ENCODE assay signal across 8 cellular contexts in genomic region chr15:60328852-60329443, GRCh38.
DNase-seq lines count a peak whose midpoint lies in the region; ATAC-seq, FAIRE-seq and TF ChIP-seq lines count a peak whose summit lies in the region.
"Had no signal": no experiment of that assay in that cellular context is flagged by ENCODE, and none has a peak within 500 bp of the region (broad histone marks: within the 10 kb centered on the region; RNA-seq: fewer than 3 reads in every experiment).

No MANE protein-coding gene starts in this region.

- H3K27me3 ChIP-seq in upper lobe of right lung = peaks cover 40% of the 10 kb centered on the region

- no peak for DNase-seq in D721Med (ENCODE audit: insufficient read length, low spot score)
- no peak for DNase-seq in HFFc6
- DNase-seq in activated CD4-positive, alpha-beta T cell treated with anti-CD3 and anti-CD28 coated beads, Interleukin-2, amount 50 U/mL, for 48 hours = peak; percentile 20 to 36
- peak; percentile 44 for DNase-seq in iris pigment epithelial cell (ENCODE audit: low read depth)
- DNase-seq in upper lobe of right lung = no peak
- DNase-seq in SHP77 (lab: John Stamatoyannopoulos, UW) = no peak
- DNase-seq: naive B cell had no signal

- H3K36me3 ChIP-seq in upper lobe of right lung = no peaks in the 10 kb centered on the region

- peak; percentile 45 for ATAC-seq in upper lobe of right lung
- no peak for ATAC-seq in HG03175 (IDR thresholded peaks at IDR 0.05; ENCODE audit: unreplicated experiment)

- no peak for FAIRE-seq in D721Med (lab: Jason Lieb, UNC)

- no peaks in the 10 kb centered on the region for H3K36me3 Mint-ChIP-seq in HFFc6 (ENCODE audit: low read depth)
- H3K36me3 Mint-ChIP-seq: naive B cell had no signal

- TF ChIP-seq CTCF in D721Med (IDR thresholded peaks at IDR 0.05; ENCODE audit: insufficient read depth, missing control alignments) (peak; percentile 67), HFFc6 (IDR thresholded peaks at IDR 0.05) (peak; percentile 95), upper lobe of right lung (IDR thresholded peaks at IDR 0.05) (peak; percentile 72)

- no peak overlapping the region for H3K27ac Mint-ChIP-seq in HFFc6
- H3K27ac Mint-ChIP-seq: naive B cell had no signal

- H3K9me3 Mint-ChIP-seq in HFFc6 = no peaks in the 10 kb centered on the region
- H3K9me3 Mint-ChIP-seq: naive B cell had no signal

- H3K4me1 ChIP-seq in upper lobe of right lung = no peaks in the 10 kb centered on the region

- peaks cover 20% of the 10 kb centered on the region for H3K4me1 Mint-ChIP-seq in HFFc6 (ENCODE audit: low read depth)

- intact Hi-C loops in upper lobe of right lung (cut with DNase I) = no loop called here

- H3K27ac ChIP-seq in upper lobe of right lung = no peak overlapping the region

- H3K4me3 ChIP-seq in upper lobe of right lung = no peak overlapping the region

- no peaks in the 10 kb centered on the region for H3K9me3 ChIP-seq in upper lobe of right lung

- H3K27me3 Mint-ChIP-seq in HFFc6 (ENCODE audit: insufficient read depth) = peaks cover 17% of the 10 kb centered on the region

- H3K4me3 Mint-ChIP-seq in HFFc6 = no peak overlapping the region
- H3K4me3 Mint-ChIP-seq: naive B cell had no signal

Comparison
In these comparisons a context has a peak if more than half of its experiments do, and no peak if none do; other contexts are left out.
1. DNase-seq: peak in activated CD4-positive, alpha-beta T cell treated with anti-CD3 and anti-CD28 coated beads, Interleukin-2, amount 50 U/mL, for 48 hours (2 of 2) and iris pigment epithelial cell (single experiment); none in D721Med (single experiment), HFFc6 (single experiment), upper lobe of right lung (single experiment) and SHP77 (0 of 2).
2. Peak in every context shown above with its lines, with median percentiles within 50 percentile points of each other: CTCF ChIP-seq.